Comparison of ENCODE assay signal across 1 cellular context in the genomic region with DNA sequence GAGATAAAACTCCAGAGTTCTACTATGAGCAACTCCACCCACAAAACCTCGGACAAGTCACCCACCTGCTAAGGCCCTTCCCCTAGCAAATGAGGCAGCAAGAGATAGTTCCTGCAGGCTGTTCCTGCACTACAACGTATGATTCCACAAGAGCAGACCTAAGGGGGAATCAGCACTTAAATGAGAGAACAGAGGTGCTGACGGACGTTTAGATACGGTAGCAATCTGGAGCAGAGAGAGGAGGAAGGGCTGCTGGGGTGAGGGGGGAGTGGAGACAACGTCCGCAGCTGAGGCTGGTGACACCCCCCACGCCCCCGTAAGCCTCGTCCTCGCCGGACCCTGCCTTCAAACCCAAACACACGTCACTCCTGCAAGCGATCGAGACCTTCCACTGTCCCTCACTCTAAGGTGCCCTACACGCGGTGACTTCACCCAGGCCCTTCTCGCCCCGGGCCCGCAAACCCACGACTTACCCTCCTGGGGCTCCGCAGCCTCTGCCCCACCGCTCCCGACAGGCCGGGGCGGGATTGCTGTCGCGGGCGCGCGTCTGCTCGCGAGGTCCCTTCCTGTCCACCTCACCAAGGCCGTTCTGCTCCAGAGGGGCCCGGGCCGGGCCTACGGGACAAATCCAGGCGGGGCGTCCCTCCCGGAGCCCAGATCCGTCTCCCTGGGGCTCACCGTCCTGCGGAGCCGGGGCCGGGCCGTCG.
TF ChIP-seq lines count a peak whose summit lies in the region.

No MANE protein-coding gene starts in this region.

TF ChIP-seq in HepG2, 621 proteins besides CTCF, POLR2A, EP300 and RAD21 (continued from another document and continues in another):
- TF ChIP-seq, protein P1, sequence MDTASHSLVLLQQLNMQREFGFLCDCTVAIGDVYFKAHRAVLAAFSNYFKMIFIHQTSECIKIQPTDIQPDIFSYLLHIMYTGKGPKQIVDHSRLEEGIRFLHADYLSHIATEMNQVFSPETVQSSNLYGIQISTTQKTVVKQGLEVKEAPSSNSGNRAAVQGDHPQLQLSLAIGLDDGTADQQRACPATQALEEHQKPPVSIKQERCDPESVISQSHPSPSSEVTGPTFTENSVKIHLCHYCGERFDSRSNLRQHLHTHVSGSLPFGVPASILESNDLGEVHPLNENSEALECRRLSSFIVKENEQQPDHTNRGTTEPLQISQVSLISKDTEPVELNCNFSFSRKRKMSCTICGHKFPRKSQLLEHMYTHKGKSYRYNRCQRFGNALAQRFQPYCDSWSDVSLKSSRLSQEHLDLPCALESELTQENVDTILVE (CRISPR knock-in tag; IDR thresholded peaks at IDR 0.05), result no peak
- TF ChIP-seq KLF12 (CRISPR knock-in tag; IDR thresholded peaks at IDR 0.05; ENCODE audit: borderline replicate concordance) (no peak), JUND (CRISPR knock-in tag; IDR thresholded peaks at IDR 0.05) (no peak), ZNF337 (CRISPR knock-in tag; IDR thresholded peaks at IDR 0.05; ENCODE audit: borderline replicate concordance, low read depth) (no peak), SPEN (CRISPR knock-in tag; IDR thresholded peaks at IDR 0.05; ENCODE audit: low read depth) (no peak), ZNF768 (CRISPR knock-in tag; IDR thresholded peaks at IDR 0.05) (no peak), RFXAP (CRISPR knock-in tag; IDR thresholded peaks at IDR 0.05; ENCODE audit: borderline replicate concordance) (no peak), ZNF720 (CRISPR knock-in tag; IDR thresholded peaks at IDR 0.05) (no peak), HDAC6 (IDR thresholded peaks at IDR 0.05; ENCODE audit: low read depth, low read length) (no peak), PAF1 (CRISPR knock-in tag; IDR thresholded peaks at IDR 0.05) (no peak), ZFP90 (CRISPR knock-in tag; IDR thresholded peaks at IDR 0.05; ENCODE audit: borderline replicate concordance) (no peak), MED13 (CRISPR knock-in tag; IDR thresholded peaks at IDR 0.05) (no peak), ZNF33A (CRISPR knock-in tag; IDR thresholded peaks at IDR 0.05; ENCODE audit: borderline replicate concordance) (no peak), YEATS4 (CRISPR knock-in tag; IDR thresholded peaks at IDR 0.05; ENCODE audit: borderline replicate concordance) (no peak), BORCS8-MEF2B (CRISPR knock-in tag; IDR thresholded peaks at IDR 0.05) (no peak), ZNF75D (CRISPR knock-in tag; IDR thresholded peaks at IDR 0.05; ENCODE audit: borderline replicate concordance) (no peak), ZNF558 (CRISPR knock-in tag; IDR thresholded peaks at IDR 0.05; ENCODE audit: borderline replicate concordance) (no peak), ZNF251 (CRISPR knock-in tag; IDR thresholded peaks at IDR 0.05) (no peak), GLI4 (CRISPR knock-in tag; IDR thresholded peaks at IDR 0.05; ENCODE audit: borderline replicate concordance) (no peak), ZZZ3 (CRISPR knock-in tag; IDR thresholded peaks at IDR 0.05; ENCODE audit: borderline replicate concordance) (no peak), ZNF260 (CRISPR knock-in tag; IDR thresholded peaks at IDR 0.05; ENCODE audit: borderline replicate concordance, low read depth) (no peak), STAT5B (CRISPR knock-in tag; IDR thresholded peaks at IDR 0.05) (no peak), ZNF563 (CRISPR knock-in tag; IDR thresholded peaks at IDR 0.05) (no peak), ZSCAN22 (CRISPR knock-in tag; IDR thresholded peaks at IDR 0.05) (no peak), SRF (IDR thresholded peaks at IDR 0.05; ENCODE audit: low read depth, low read length) (no peak), AKAP8 (CRISPR knock-in tag; IDR thresholded peaks at IDR 0.05) (0 out of 2 replicates have a peak, but pooled peaks have one; percentile 22), ZNF432 (CRISPR knock-in tag; IDR thresholded peaks at IDR 0.05; ENCODE audit: borderline replicate concordance) (no peak), ARHGAP35 (CRISPR knock-in tag; IDR thresholded peaks at IDR 0.05; ENCODE audit: borderline replicate concordance) (no peak), ZNF670 (CRISPR knock-in tag; IDR thresholded peaks at IDR 0.05; ENCODE audit: borderline replicate concordance) (no peak), PPARG (CRISPR knock-in tag; conservative IDR thresholded peaks at IDR 0.05) (no peak), ZNF891 (CRISPR knock-in tag; IDR thresholded peaks at IDR 0.05) (no peak), ZBTB21 (CRISPR knock-in tag; IDR thresholded peaks at IDR 0.05) (no peak), KDM2A (CRISPR knock-in tag; IDR thresholded peaks at IDR 0.05; ENCODE audit: borderline replicate concordance, low read depth) (peak; percentile 10; the same call in 1 of the 2 replicates), SIX4 (CRISPR knock-in tag; IDR thresholded peaks at IDR 0.05) (no peak)
- TF ChIP-seq, protein P2, sequence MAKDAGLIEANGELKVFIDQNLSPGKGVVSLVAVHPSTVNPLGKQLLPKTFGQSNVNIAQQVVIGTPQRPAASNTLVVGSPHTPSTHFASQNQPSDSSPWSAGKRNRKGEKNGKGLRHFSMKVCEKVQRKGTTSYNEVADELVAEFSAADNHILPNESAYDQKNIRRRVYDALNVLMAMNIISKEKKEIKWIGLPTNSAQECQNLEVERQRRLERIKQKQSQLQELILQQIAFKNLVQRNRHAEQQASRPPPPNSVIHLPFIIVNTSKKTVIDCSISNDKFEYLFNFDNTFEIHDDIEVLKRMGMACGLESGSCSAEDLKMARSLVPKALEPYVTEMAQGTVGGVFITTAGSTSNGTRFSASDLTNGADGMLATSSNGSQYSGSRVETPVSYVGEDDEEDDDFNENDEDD (CRISPR knock-in tag; IDR thresholded peaks at IDR 0.05; ENCODE audit: borderline replicate concordance), result no peak
- TF ChIP-seq, protein P3, sequence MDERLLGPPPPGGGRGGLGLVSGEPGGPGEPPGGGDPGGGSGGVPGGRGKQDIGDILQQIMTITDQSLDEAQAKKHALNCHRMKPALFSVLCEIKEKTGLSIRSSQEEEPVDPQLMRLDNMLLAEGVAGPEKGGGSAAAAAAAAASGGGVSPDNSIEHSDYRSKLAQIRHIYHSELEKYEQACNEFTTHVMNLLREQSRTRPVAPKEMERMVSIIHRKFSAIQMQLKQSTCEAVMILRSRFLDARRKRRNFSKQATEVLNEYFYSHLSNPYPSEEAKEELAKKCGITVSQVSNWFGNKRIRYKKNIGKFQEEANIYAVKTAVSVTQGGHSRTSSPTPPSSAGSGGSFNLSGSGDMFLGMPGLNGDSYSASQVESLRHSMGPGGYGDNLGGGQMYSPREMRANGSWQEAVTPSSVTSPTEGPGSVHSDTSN (CRISPR knock-in tag; IDR thresholded peaks at IDR 0.05), result no peak
- TF ChIP-seq, protein P4, sequence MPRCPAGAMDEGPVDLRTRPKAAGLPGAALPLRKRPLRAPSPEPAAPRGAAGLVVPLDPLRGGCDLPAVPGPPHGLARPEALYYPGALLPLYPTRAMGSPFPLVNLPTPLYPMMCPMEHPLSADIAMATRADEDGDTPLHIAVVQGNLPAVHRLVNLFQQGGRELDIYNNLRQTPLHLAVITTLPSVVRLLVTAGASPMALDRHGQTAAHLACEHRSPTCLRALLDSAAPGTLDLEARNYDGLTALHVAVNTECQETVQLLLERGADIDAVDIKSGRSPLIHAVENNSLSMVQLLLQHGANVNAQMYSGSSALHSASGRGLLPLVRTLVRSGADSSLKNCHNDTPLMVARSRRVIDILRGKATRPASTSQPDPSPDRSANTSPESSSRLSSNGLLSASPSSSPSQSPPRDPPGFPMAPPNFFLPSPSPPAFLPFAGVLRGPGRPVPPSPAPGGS (CRISPR knock-in tag; IDR thresholded peaks at IDR 0.05), result no peak
- TF ChIP-seq, protein P5, sequence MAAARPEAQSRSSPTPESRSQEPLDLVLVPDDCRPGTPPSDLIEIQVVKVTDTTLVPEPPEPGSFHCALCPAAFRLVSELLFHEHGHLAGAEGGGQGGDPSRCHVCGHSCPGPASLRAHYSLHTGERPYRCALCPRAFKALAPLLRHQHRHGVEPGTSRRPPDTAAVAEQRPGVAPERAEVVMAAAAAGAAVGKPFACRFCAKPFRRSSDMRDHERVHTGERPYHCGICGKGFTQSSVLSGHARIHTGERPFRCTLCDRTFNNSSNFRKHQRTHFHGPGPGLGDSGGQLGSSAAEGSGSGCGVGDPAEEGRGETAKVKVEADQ (CRISPR knock-in tag; IDR thresholded peaks at IDR 0.05; ENCODE audit: borderline replicate concordance), result no peak
- TF ChIP-seq, protein P6, sequence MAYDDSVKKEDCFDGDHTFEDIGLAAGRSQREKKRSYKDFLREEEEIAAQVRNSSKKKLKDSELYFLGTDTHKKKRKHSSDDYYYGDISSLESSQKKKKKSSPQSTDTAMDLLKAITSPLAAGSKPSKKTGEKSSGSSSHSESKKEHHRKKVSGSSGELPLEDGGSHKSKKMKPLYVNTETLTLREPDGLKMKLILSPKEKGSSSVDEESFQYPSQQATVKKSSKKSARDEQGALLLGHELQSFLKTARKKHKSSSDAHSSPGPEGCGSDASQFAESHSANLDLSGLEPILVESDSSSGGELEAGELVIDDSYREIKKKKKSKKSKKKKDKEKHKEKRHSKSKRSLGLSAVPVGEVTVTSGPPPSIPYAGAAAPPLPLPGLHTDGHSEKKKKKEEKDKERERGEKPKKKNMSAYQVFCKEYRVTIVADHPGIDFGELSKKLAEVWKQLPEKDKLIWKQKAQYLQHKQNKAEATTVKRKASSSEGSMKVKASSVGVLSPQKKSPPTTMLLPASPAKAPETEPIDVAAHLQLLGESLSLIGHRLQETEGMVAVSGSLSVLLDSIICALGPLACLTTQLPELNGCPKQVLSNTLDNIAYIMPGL (CRISPR knock-in tag; IDR thresholded peaks at IDR 0.05; ENCODE audit: borderline replicate concordance in 1 of 2, low read depth in 1 of 2), result peak in 1 of 2 experiments; percentile 69; a peak in 2 of 4 replicates
- TF ChIP-seq, protein P7, sequence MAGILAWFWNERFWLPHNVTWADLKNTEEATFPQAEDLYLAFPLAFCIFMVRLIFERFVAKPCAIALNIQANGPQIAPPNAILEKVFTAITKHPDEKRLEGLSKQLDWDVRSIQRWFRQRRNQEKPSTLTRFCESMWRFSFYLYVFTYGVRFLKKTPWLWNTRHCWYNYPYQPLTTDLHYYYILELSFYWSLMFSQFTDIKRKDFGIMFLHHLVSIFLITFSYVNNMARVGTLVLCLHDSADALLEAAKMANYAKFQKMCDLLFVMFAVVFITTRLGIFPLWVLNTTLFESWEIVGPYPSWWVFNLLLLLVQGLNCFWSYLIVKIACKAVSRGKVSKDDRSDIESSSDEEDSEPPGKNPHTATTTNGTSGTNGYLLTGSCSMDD (CRISPR knock-in tag; IDR thresholded peaks at IDR 0.05), result no peak
- TF ChIP-seq, protein P8, sequence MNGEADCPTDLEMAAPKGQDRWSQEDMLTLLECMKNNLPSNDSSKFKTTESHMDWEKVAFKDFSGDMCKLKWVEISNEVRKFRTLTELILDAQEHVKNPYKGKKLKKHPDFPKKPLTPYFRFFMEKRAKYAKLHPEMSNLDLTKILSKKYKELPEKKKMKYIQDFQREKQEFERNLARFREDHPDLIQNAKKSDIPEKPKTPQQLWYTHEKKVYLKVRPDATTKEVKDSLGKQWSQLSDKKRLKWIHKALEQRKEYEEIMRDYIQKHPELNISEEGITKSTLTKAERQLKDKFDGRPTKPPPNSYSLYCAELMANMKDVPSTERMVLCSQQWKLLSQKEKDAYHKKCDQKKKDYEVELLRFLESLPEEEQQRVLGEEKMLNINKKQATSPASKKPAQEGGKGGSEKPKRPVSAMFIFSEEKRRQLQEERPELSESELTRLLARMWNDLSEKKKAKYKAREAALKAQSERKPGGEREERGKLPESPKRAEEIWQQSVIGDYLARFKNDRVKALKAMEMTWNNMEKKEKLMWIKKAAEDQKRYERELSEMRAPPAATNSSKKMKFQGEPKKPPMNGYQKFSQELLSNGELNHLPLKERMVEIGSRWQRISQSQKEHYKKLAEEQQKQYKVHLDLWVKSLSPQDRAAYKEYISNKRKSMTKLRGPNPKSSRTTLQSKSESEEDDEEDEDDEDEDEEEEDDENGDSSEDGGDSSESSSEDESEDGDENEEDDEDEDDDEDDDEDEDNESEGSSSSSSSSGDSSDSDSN (CRISPR knock-in tag; IDR thresholded peaks at IDR 0.05), result peak; percentile 67; the same call in 1 of the 2 replicates
- TF ChIP-seq, protein P9, sequence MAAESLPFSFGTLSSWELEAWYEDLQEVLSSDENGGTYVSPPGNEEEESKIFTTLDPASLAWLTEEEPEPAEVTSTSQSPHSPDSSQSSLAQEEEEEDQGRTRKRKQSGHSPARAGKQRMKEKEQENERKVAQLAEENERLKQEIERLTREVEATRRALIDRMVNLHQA (CRISPR knock-in tag; IDR thresholded peaks at IDR 0.05), result no peak
- TF ChIP-seq, protein P10, sequence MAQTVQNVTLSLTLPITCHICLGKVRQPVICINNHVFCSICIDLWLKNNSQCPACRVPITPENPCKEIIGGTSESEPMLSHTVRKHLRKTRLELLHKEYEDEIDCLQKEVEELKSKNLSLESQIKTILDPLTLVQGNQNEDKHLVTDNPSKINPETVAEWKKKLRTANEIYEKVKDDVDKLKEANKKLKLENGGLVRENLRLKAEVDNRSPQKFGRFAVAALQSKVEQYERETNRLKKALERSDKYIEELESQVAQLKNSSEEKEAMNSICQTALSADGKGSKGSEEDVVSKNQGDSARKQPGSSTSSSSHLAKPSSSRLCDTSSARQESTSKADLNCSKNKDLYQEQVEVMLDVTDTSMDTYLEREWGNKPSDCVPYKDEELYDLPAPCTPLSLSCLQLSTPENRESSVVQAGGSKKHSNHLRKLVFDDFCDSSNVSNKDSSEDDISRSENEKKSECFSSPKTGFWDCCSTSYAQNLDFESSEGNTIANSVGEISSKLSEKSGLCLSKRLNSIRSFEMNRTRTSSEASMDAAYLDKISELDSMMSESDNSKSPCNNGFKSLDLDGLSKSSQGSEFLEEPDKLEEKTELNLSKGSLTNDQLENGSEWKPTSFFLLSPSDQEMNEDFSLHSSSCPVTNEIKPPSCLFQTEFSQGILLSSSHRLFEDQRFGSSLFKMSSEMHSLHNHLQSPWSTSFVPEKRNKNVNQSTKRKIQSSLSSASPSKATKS (CRISPR knock-in tag; IDR thresholded peaks at IDR 0.05), result no peak
- TF ChIP-seq, protein P11, sequence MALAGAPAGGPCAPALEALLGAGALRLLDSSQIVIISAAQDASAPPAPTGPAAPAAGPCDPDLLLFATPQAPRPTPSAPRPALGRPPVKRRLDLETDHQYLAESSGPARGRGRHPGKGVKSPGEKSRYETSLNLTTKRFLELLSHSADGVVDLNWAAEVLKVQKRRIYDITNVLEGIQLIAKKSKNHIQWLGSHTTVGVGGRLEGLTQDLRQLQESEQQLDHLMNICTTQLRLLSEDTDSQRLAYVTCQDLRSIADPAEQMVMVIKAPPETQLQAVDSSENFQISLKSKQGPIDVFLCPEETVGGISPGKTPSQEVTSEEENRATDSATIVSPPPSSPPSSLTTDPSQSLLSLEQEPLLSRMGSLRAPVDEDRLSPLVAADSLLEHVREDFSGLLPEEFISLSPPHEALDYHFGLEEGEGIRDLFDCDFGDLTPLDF (CRISPR knock-in tag; IDR thresholded peaks at IDR 0.05), result no peak
- TF ChIP-seq, protein P12, sequence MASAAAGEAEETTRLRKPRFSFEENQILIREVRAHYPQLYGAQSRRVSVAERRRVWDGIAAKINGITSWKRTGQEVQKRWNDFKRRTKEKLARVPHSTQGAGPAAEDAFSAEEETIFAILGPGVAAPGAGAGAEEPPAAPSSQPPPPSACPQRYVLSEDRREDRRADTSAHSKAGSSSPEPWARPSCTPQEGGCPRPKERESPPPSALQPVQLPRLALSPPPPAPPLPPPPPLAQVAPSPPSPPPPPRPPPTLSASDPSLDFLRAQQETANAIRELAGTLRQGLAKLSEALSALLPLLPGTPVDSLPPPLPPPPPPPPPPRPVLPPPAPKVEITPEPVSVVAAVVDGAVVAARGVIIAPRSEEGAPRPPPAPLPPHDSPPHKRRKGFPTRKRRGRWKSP (CRISPR knock-in tag; IDR thresholded peaks at IDR 0.05), result no peak
